In genomic region chr5:143401846-143402463, GRCh38 we compare ENCODE assay signal across 8 cellular contexts. TPM values are rescaled to one million over a fixed set of nuclear protein-coding genes. Genes with fewer than 3 reads are reported as not detected.
DNase-seq lines count a peak whose midpoint lies in the region; ATAC-seq and TF ChIP-seq lines count a peak whose summit lies in the region.

No MANE protein-coding gene starts in this region.

- H3K36me3 ChIP-seq in Panc1 (ENCODE audit: control insufficient read depth, insufficient read depth, low read length): peaks cover 8% of the 10 kb centered on the region
- H3K36me3 ChIP-seq in ectodermal cell (ENCODE audit: control insufficient read depth, insufficient read depth, low read length): no peaks in the 10 kb centered on the region

- H3K27me3 Mint-ChIP-seq in natural killer cell (ENCODE audit: low read depth in 2 of 2): no peaks in the 10 kb centered on the region

- peak overlapping the region; percentile 97 to 99 for H3K27ac Mint-ChIP-seq in natural killer cell

- WGBS in ectodermal cell, 2 experiments: 27% methylated on average over 19 of the region's 19 CpGs

- CTCF ChIA-PET in Panc1 (lab: Charles Lee): no interaction called here

- DNase-seq in Panc1 (ENCODE audit: low read depth, low spot score) (no peak), natural killer cell (no peak), NCI-H2081 (lab: John Stamatoyannopoulos, UW) (no peak), SKM-1 (lab: John Stamatoyannopoulos, UW; ENCODE audit: unreplicated experiment) (no peak), T-helper 9 cell (no peak)

- H3K9me3 Mint-ChIP-seq in natural killer cell: no peaks in the 10 kb centered on the region

- POLR2A ChIA-PET in Panc1 (lab: Charles Lee): no interaction called here

- peak overlapping the region; percentile 97 for H3K4me3 Mint-ChIP-seq in natural killer cell

- in situ Hi-C loops in Panc1 (cut with HindIII; ENCODE audit: low pct_unique_long_range_greater_than_20kb, low sequenced_read_pairs): no loop called here

- no peak for TF ChIP-seq CTCF in Panc1 (IDR thresholded peaks at IDR 0.05)
- TF ChIP-seq CTCF in natural killer cell (IDR thresholded peaks at IDR 0.05): no peak

- peak; percentile 32 for TF ChIP-seq POLR2A in GM18505 (IDR thresholded peaks at IDR 0.05; ENCODE audit: borderline replicate concordance, extremely low read depth, insufficient read depth, insufficient read length)

- H3K27me3 ChIP-seq in Panc1 (ENCODE audit: control insufficient read depth, insufficient read depth, low read length) (no peaks in the 10 kb centered on the region), ectodermal cell (ENCODE audit: control insufficient read depth, insufficient read depth, low read length, poor library complexity, severe bottlenecking) (peaks cover 63% of the 10 kb centered on the region)

- H3K4me3 ChIP-seq in Panc1 (ENCODE audit: low read depth in 2 of 2, low read length in 2 of 2) (peak overlapping the region; percentile 91), ectodermal cell (ENCODE audit: insufficient read depth, low read depth, low read length) (peak overlapping the region; percentile 54)

- H3K4me1 Mint-ChIP-seq in natural killer cell: peaks cover 61 to 62% of the 10 kb centered on the region in 2 donors

- BruUV-seq in Panc1 (replicated peaks; lab: Mats Ljungman, UMichigan): no TSS peak

- ATAC-seq in GM18505 (IDR thresholded peaks at IDR 0.05; ENCODE audit: unreplicated experiment): no peak
- ATAC-seq in Panc1: no peak
- ATAC-seq in natural killer cell: no peak
- ATAC-seq in GM18907 (IDR thresholded peaks at IDR 0.05; ENCODE audit: unreplicated experiment): no peak

- intact Hi-C loops in Panc1 (cut with micrococcal nuclease; ENCODE audit: unreplicated experiment) (no loop called here), natural killer cell (cut with micrococcal nuclease) (loop anchor here (2.0 to 10.0 kb wide), 6 partner anchors 80 to 783 kb away; no protein-coding TSS in a partner anchor)

- H3K27ac ChIP-seq in Panc1 (ENCODE audit: low read length) (peak overlapping the region; percentile 89), ectodermal cell (ENCODE audit: insufficient read depth, low read depth, low read length, poor library complexity, severe bottlenecking) (no peak overlapping the region)

- H3K9me3 ChIP-seq in Panc1 (ENCODE audit: control insufficient read depth, insufficient read depth, low read depth, low read length) (no peaks in the 10 kb centered on the region; the same call in 1 of the 2 replicates), ectodermal cell (ENCODE audit: control insufficient read depth, low read length) (no peaks in the 10 kb centered on the region)

- H3K4me1 ChIP-seq in Panc1 (ENCODE audit: control insufficient read depth, insufficient read depth, low read length): peaks cover 32% of the 10 kb centered on the region
- no peaks in the 10 kb centered on the region for H3K4me1 ChIP-seq in ectodermal cell (ENCODE audit: control insufficient read depth, insufficient read depth, low read length)

- no peaks in the 10 kb centered on the region for H3K36me3 Mint-ChIP-seq in natural killer cell

RNA-seq across cellular contexts. Expression of gene NR3C1, which starts 1.5 kb away (rescaled TPM):
- total RNA-seq in Panc1 (2021; ENCODE audit: unreplicated experiment) (52.6 TPM), natural killer cell (100 to 1,000 TPM; 147 to 168 (median 165) TPM)
- polyA plus RNA-seq in Panc1 (2012; ENCODE audit: insufficient read length): 15.0 TPM
- 0.28 TPM for polyA plus RNA-seq in ectodermal cell (2013, experiment 1 of 4)
- 0.50 TPM for polyA plus RNA-seq in ectodermal cell (2013, experiment 2 of 4)
- polyA plus RNA-seq in ectodermal cell (2013, experiment 3 of 4): 0.64 TPM
- polyA plus RNA-seq in ectodermal cell (2013, experiment 4 of 4): 0.85 TPM
